13 cellular contexts compared by ENCODE assay signal in the genomic region with DNA sequence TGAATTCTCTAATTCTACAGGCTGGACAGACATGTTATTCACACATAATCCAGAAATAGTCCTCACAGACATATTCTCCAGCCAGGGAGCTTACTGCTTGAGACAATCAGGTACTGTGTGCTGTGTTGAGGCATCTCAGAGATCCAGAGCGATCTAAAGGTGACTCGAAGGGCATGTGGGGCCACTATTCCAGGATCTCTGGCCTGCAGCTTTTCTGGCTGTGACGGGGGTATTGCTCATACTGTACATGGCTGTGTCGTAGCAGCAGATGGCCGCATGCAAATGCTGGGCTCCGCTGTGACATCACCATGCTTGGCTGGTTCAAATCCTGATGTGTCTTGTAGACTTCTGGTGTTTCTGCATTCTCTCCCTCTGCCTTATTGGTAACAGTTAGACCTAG. TPM values are rescaled to one million over a fixed set of nuclear protein-coding genes. Genes with fewer than 3 reads are reported as not detected.
DNase-seq lines count a peak whose midpoint lies in the region; ATAC-seq and TF ChIP-seq lines count a peak whose summit lies in the region.
"Had no signal": no experiment of that assay in that cellular context is flagged by ENCODE, and none has a peak within 500 bp of the region (broad histone marks: within the 10 kb centered on the region; RNA-seq: fewer than 3 reads in every experiment).

No MANE protein-coding gene starts in this region.

- no peak overlapping the region for H4K8ac ChIP-seq in mesenchymal stem cell (ENCODE audit: low read length)

- peaks cover 11 to 89% of the 10 kb centered on the region in 2 experiments for H3K36me3 ChIP-seq in mesenchymal stem cell (ENCODE audit: control insufficient read depth in 1 of 2, insufficient read depth in 2 of 2, low read depth in 1 of 2, low read length in 2 of 2)

- H3K4me3 ChIP-seq in mesenchymal stem cell (ENCODE audit: insufficient read depth in 1 of 2, low read depth in 1 of 2, low read length in 2 of 2) (no peak overlapping the region), dorsolateral prefrontal cortex (no peak overlapping the region)
- H3K4me3 ChIP-seq: GM23338 had no signal

- no peaks in the 10 kb centered on the region for H3K4me1 ChIP-seq in mesenchymal stem cell (ENCODE audit: control insufficient read depth, insufficient read depth, low read depth, low read length)

- H3K4ac ChIP-seq in mesenchymal stem cell (ENCODE audit: low read depth in 1 of 2, low read length in 2 of 2) = no peak overlapping the region

- H3K23ac ChIP-seq in mesenchymal stem cell (ENCODE audit: low read length in 2 of 2) = no peak overlapping the region

- H3K27me3 ChIP-seq in mesenchymal stem cell (ENCODE audit: control insufficient read depth in 1 of 2, insufficient read depth in 1 of 2, low read length in 2 of 2) (no peaks in the 10 kb centered on the region), dorsolateral prefrontal cortex (no peaks in the 10 kb centered on the region)

- peaks cover 14% of the 10 kb centered on the region for H3K79me1 ChIP-seq in mesenchymal stem cell (replicated peaks; ENCODE audit: low read length, poor library complexity, severe bottlenecking)

- H2BK12ac ChIP-seq in mesenchymal stem cell (ENCODE audit: low read length in 2 of 2) = no peak overlapping the region

- H3K9me3 Mint-ChIP-seq in activated T-helper 1 cell treated with anti-CD3 and anti-CD28 coated beads, Interleukin-12 subunit alpha, Interleukin-12 subunit beta, Interleukin-2, Interleukin-4 antibody, amounts not matched to agents 30 ng/mL and 10 ng/mL and 1 ng/mL, durations not matched to agents 14 hours and 24 hours and 36 hours = no peaks in the 10 kb centered on the region
- H3K9me3 Mint-ChIP-seq: GM23338 had no signal

- no peak overlapping the region for H3K4me2 ChIP-seq in mesenchymal stem cell (ENCODE audit: low read length, poor library complexity, severe bottlenecking)
- H3K4me2 ChIP-seq: GM23338 had no signal

- no peak overlapping the region for H3K18ac ChIP-seq in mesenchymal stem cell (ENCODE audit: low read depth in 1 of 2, low read length in 2 of 2)

- no peaks in the 10 kb centered on the region for H3K27me3 Mint-ChIP-seq in activated T-helper 1 cell treated with anti-CD3 and anti-CD28 coated beads, Interleukin-12 subunit alpha, Interleukin-12 subunit beta, Interleukin-2, Interleukin-4 antibody, amounts not matched to agents 30 ng/mL and 10 ng/mL and 1 ng/mL, durations not matched to agents 14 hours and 24 hours and 36 hours (ENCODE audit: insufficient read depth)

- H2BK15ac ChIP-seq in mesenchymal stem cell (ENCODE audit: low read depth, poor library complexity, severe bottlenecking) = no peak overlapping the region

- peak overlapping the region; percentile 24 for H3K9ac ChIP-seq in mesenchymal stem cell (ENCODE audit: low read length)

- WGBS in mesenchymal stem cell = 95% methylated on average over 6 of the region's 6 CpGs

- ATAC-seq in GM18867 (IDR thresholded peaks at IDR 0.05; ENCODE audit: unreplicated experiment) = no peak

- H3K36me3 Mint-ChIP-seq in activated T-helper 1 cell treated with anti-CD3 and anti-CD28 coated beads, Interleukin-12 subunit alpha, Interleukin-12 subunit beta, Interleukin-2, Interleukin-4 antibody, amounts not matched to agents 30 ng/mL and 10 ng/mL and 1 ng/mL, durations not matched to agents 14 hours and 24 hours and 36 hours (ENCODE audit: low read depth) = peaks cover 44% of the 10 kb centered on the region

- H3K4me1 Mint-ChIP-seq in activated T-helper 1 cell treated with anti-CD3 and anti-CD28 coated beads, Interleukin-12 subunit alpha, Interleukin-12 subunit beta, Interleukin-2, Interleukin-4 antibody, amounts not matched to agents 30 ng/mL and 10 ng/mL and 1 ng/mL, durations not matched to agents 14 hours and 24 hours and 36 hours (ENCODE audit: low read depth) = peaks cover 40% of the 10 kb centered on the region

- H2AK5ac ChIP-seq in mesenchymal stem cell (ENCODE audit: low read length, severe bottlenecking) = no peak overlapping the region

- H4K91ac ChIP-seq in mesenchymal stem cell (ENCODE audit: low read length) = no peak overlapping the region

- peak overlapping the region; percentile 19 for H3K27ac Mint-ChIP-seq in activated T-helper 1 cell treated with anti-CD3 and anti-CD28 coated beads, Interleukin-12 subunit alpha, Interleukin-12 subunit beta, Interleukin-2, Interleukin-4 antibody, amounts not matched to agents 30 ng/mL and 10 ng/mL and 1 ng/mL, durations not matched to agents 14 hours and 24 hours and 36 hours
- H3K27ac Mint-ChIP-seq: GM23338 had no signal

- intact Hi-C loops in activated T-helper 1 cell treated with anti-CD3 and anti-CD28 coated beads, Interleukin-12 subunit alpha, Interleukin-12 subunit beta, Interleukin-2, Interleukin-4 antibody, amounts not matched to agents 30 ng/mL and 10 ng/mL and 1 ng/mL, durations not matched to agents 14 hours and 24 hours and 36 hours (cut with micrococcal nuclease) = loop anchor here (1.0 kb wide), 4 partner anchors 14 to 79 kb away; no protein-coding TSS in a partner anchor
- intact Hi-C loops in dorsolateral prefrontal cortex (cut with DNase I) = loop anchor here (5.0 kb wide), 2 partner anchors 56 to 221 kb away; no protein-coding TSS in a partner anchor
- intact Hi-C loops in cardiac septum (cut with DNase I) = loop anchor here (1.0 kb wide), 1 partner anchor 58 kb away; no protein-coding TSS in a partner anchor

- no peak for TF ChIP-seq CTCF in dorsolateral prefrontal cortex (IDR thresholded peaks at IDR 0.05 in 54 of 56, conservative IDR thresholded peaks at IDR 0.05 in 2 of 56; ENCODE audit: low read depth in 1 of 56, partially characterized antibody in 56 of 56)

- no peak overlapping the region for H3K14ac ChIP-seq in mesenchymal stem cell (ENCODE audit: low read length in 2 of 2)

- H3K27ac ChIP-seq in mesenchymal stem cell (ENCODE audit: low read length, poor library complexity, severe bottlenecking) (no peak overlapping the region), dorsolateral prefrontal cortex (no peak overlapping the region)
- H3K27ac ChIP-seq: C4-2B, RWPE1 had no signal

- H2BK120ac ChIP-seq in mesenchymal stem cell (ENCODE audit: low read depth, low read length) = no peak overlapping the region

- no peak overlapping the region for H2BK5ac ChIP-seq in mesenchymal stem cell (ENCODE audit: low read depth, low read length, poor library complexity, severe bottlenecking)

- H3K4me3 Mint-ChIP-seq in activated T-helper 1 cell treated with anti-CD3 and anti-CD28 coated beads, Interleukin-12 subunit alpha, Interleukin-12 subunit beta, Interleukin-2, Interleukin-4 antibody, amounts not matched to agents 30 ng/mL and 10 ng/mL and 1 ng/mL, durations not matched to agents 14 hours and 24 hours and 36 hours = no peak overlapping the region
- H3K4me3 Mint-ChIP-seq: GM23338 had no signal

- no peak overlapping the region for H2AFZ ChIP-seq in mesenchymal stem cell (ENCODE audit: low read depth, low read length)
- H2AFZ ChIP-seq: GM23338 had no signal

- H3K9me3 ChIP-seq in mesenchymal stem cell (ENCODE audit: control insufficient read depth, low read length) = no peaks in the 10 kb centered on the region

- DNase-seq in ELR (ENCODE audit: low read depth) (peak; percentile 74), HCEC 1CT (peak; percentile 26), mesenchymal stem cell (no peak), cortex of kidney (lab: John Stamatoyannopoulos, UW) (no peak), dorsolateral prefrontal cortex (no peak), cardiac septum (ENCODE audit: low spot score) (no peak)
- no peak for DNase-seq in activated T-helper 1 cell treated with anti-CD3 and anti-CD28 coated beads, Interleukin-12 subunit alpha, Interleukin-12 subunit beta, Interleukin-2, Interleukin-4 antibody, amounts not matched to agents 30 ng/mL and 10 ng/mL and 1 ng/mL, durations not matched to agents 14 hours and 24 hours and 36 hours (ENCODE audit: low spot score)
- DNase-seq: NCI-H2107, NCI-H510A had no signal

RNA-seq across cellular contexts. Expression of gene CD109, which starts 37.8 kb away (rescaled TPM):
- total RNA-seq in activated T-helper 1 cell treated with anti-CD3 and anti-CD28 coated beads, Interleukin-12 subunit alpha, Interleukin-12 subunit beta, Interleukin-2, Interleukin-4 antibody, amounts not matched to agents 30 ng/mL and 10 ng/mL and 1 ng/mL, durations not matched to agents 14 hours and 24 hours and 36 hours = 27.1 and 29.3 TPM in 2 replicates
- polyA plus RNA-seq in mesenchymal stem cell (2013, experiment 1 of 2) = 33.3 TPM
- 33.8 TPM for polyA plus RNA-seq in mesenchymal stem cell (2013, experiment 2 of 2)
- 10 to 100 TPM in 2 of 120 experiments, 1 to 10 TPM in 118; 1.3 to 13.2 (median 5.1) TPM for total RNA-seq in dorsolateral prefrontal cortex
- 6.3 TPM for total RNA-seq in cardiac septum

Comparison
In these comparisons a context has a peak if more than half of its experiments do, and no peak if none do; other contexts are left out.
1. DNase-seq: peak in ELR (single experiment) and HCEC 1CT (single experiment); none in activated T-helper 1 cell treated with anti-CD3 and anti-CD28 coated beads, Interleukin-12 subunit alpha, Interleukin-12 subunit beta, Interleukin-2, Interleukin-4 antibody, amounts not matched to agents 30 ng/mL and 10 ng/mL and 1 ng/mL, durations not matched to agents 14 hours and 24 hours and 36 hours (single experiment), mesenchymal stem cell (single experiment), cortex of kidney (single experiment), dorsolateral prefrontal cortex (0 of 10) and cardiac septum (single experiment).